ENCODE assay signal across 8 cellular contexts in the genomic region with DNA sequence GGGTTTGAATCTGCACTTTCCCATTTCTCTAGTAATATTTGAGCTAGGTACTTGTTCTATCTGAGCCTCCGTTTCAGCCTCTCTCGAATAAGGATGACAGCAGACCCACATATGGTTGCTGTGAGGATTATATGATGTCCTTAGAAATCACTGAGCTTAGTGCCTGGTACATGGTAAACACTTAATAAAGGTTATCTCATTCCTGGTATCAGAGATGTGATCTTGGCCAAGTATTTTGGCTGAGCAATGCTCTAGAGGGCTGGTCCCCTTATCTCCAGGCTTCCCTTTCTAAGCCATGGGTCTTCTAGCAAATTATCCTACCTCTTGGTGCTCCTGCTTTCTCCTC. TPM values are rescaled to one million over a fixed set of nuclear protein-coding genes. Genes with fewer than 3 reads are reported as not detected.
DNase-seq lines count a peak whose midpoint lies in the region; ATAC-seq, FAIRE-seq and TF ChIP-seq lines count a peak whose summit lies in the region.

No MANE protein-coding gene starts in this region.

- POLR2A ChIA-PET in HEK293T (lab: Yijun Ruan, JAX): interaction anchor here (0.7 to 1.6 kb wide), 3 partner anchors 13 to 162 kb away, joined by 3 to 8 read pairs (median 3); a partner anchor contains a TSS

- peaks cover 6% of the 10 kb centered on the region; the same call in 1 of the 2 replicates for H3K36me3 ChIP-seq in SJSA1
- H3K36me3 ChIP-seq in small intestine (ENCODE audit: control insufficient read depth in 2 of 2, insufficient read depth in 2 of 2, low read length in 2 of 2): no peaks in the 10 kb centered on the region

- WGBS in small intestine, 3 donors: 0 to 3% (median 1%) methylated on average over 2 of the region's 2 CpGs

- H3K4me1 ChIP-seq in SJSA1 (replicated peaks) (peaks cover 9% of the 10 kb centered on the region), small intestine (ENCODE audit: control insufficient read depth in 2 of 2, insufficient read depth in 1 of 2, low read depth in 1 of 2, low read length in 1 of 2) (peaks cover 0 to 4% of the 10 kb centered on the region in 2 donors)

- no peak for TF ChIP-seq CTCF in foreskin fibroblast (IDR thresholded peaks at IDR 0.05; ENCODE audit: low read depth, low read length)

- DNase-seq in SJSA1 (ENCODE audit: low read depth in 1 of 2, low spot score in 2 of 2) (no peak), foreskin fibroblast (no peak), small intestine (no peak), HEK293T (ENCODE audit: extremely low spot score) (no peak), AG08396 (ENCODE audit: low spot score) (no peak)

- H3K9me3 ChIP-seq in SJSA1 (replicated peaks): no peaks in the 10 kb centered on the region
- H3K9me3 ChIP-seq in small intestine (ENCODE audit: control insufficient read depth, low read depth): no peaks in the 10 kb centered on the region

- ATAC-seq in GM21526 (IDR thresholded peaks at IDR 0.05; ENCODE audit: low FRiP score, unreplicated experiment) (peak; percentile 11), HG03280 (IDR thresholded peaks at IDR 0.05; ENCODE audit: unreplicated experiment) (no peak), GM21390 (IDR thresholded peaks at IDR 0.05; ENCODE audit: unreplicated experiment) (no peak)

- FAIRE-seq in small intestine (lab: Jason Lieb, UNC): no peak

- H3K4me3 ChIP-seq in SJSA1 (peak overlapping the region; percentile 80), foreskin fibroblast (ENCODE audit: low read depth in 1 of 2, low read length in 2 of 2) (peak overlapping the region; percentile 70 to 93), small intestine (ENCODE audit: low read depth in 1 of 2, low read length in 2 of 2) (peak overlapping the region in 1 of 2 donors; percentile 93)

- H3K27ac ChIP-seq in SJSA1 (no peak overlapping the region), small intestine (ENCODE audit: low read depth in 1 of 2, low read length in 1 of 2) (peak overlapping the region; percentile 95 to 96)

- CTCF ChIA-PET in HEK293T (lab: Yijun Ruan, JAX): interaction anchor here (2.9 kb wide), 1 partner anchor 12 kb away, joined by 16 read pairs; no protein-coding TSS in a partner anchor

- H3K27me3 ChIP-seq in SJSA1 (replicated peaks): no peaks in the 10 kb centered on the region
- H3K27me3 ChIP-seq in small intestine (ENCODE audit: control insufficient read depth in 2 of 2, insufficient read depth in 2 of 2, low read length in 2 of 2): no peaks in the 10 kb centered on the region

TF ChIP-seq in HEK293T, 16 proteins besides CTCF, POLR2A, EP300 and RAD21:
- TF ChIP-seq LEF1 (IDR thresholded peaks at IDR 0.05; ENCODE audit: borderline replicate concordance) (no peak), FOXA1 (IDR thresholded peaks at IDR 0.05) (no peak), SUZ12 (IDR thresholded peaks at IDR 0.05) (no peak), FOXK2 (IDR thresholded peaks at IDR 0.05) (no peak), NFRKB (IDR thresholded peaks at IDR 0.05) (no peak), CTBP1 (IDR thresholded peaks at IDR 0.05; ENCODE audit: borderline replicate concordance) (no peak), FOXM1 (IDR thresholded peaks at IDR 0.05; ENCODE audit: borderline replicate concordance) (no peak), HDGF (IDR thresholded peaks at IDR 0.05; ENCODE audit: borderline replicate concordance) (no peak)
TF ChIP-seq in HEK293T: peak in this region for 0.

RNA-seq across cellular contexts. Expression of a gene that starts 0.4 kb away (rescaled TPM):
- 46.6 and 50.5 TPM in 2 replicates for total RNA-seq in SJSA1 (2014; rRNA removed; shearing (Covaris generic))
- polyA plus RNA-seq in small intestine: 10 to 100 TPM; 57.7 to 77.2 (median 63.0) TPM
